Comparison of ENCODE assay signal across 12 cellular contexts in genomic region chr1:248375446-248375845, GRCh38. TPM values are rescaled to one million over a fixed set of nuclear protein-coding genes. Genes with fewer than 3 reads are reported as not detected.
"Had no signal": no experiment of that assay in that cellular context is flagged by ENCODE, and none has a peak within 500 bp of the region (broad histone marks: within the 10 kb centered on the region; RNA-seq: fewer than 3 reads in every experiment).

Gene OR2T6 (plus strand): TSS chr1:248375746. CDS start chr1:248387609, 11,863 bp downstream.

- DNase-seq: GM23248, GOT3, H7, HFFc6, IMR-90, KG1 had no signal

- H3K36me3 ChIP-seq: HAP-1 had no signal

- H3K27ac ChIP-seq: GM23248, HL-60 had no signal

- H3K4me1 ChIP-seq: HAP-1 had no signal

- ATAC-seq: HCT116, K562 had no signal

- H3K9ac ChIP-seq: GM23248 had no signal

- H3K27ac Mint-ChIP-seq: HFFc6 had no signal

- H3K4me3 ChIP-seq: GM23248, HAP-1, K562 had no signal

- H3K4me3 Mint-ChIP-seq: HFFc6 had no signal

- H3K9me3 ChIP-seq: HAP-1 had no signal

- H2AFZ ChIP-seq: GM23248 had no signal

RNA-seq across cellular contexts. Expression of gene OR2T6, which starts in this region (rescaled TPM):
- total RNA-seq: GM23248, H4, H7, HFFc6, HT1080, IMR-90, K562 had no signal
- polyA plus RNA-seq: GM23248, IMR-90, K562 had no signal
